Comparison of ENCODE assay signal across 17 cellular contexts in the genomic region with DNA sequence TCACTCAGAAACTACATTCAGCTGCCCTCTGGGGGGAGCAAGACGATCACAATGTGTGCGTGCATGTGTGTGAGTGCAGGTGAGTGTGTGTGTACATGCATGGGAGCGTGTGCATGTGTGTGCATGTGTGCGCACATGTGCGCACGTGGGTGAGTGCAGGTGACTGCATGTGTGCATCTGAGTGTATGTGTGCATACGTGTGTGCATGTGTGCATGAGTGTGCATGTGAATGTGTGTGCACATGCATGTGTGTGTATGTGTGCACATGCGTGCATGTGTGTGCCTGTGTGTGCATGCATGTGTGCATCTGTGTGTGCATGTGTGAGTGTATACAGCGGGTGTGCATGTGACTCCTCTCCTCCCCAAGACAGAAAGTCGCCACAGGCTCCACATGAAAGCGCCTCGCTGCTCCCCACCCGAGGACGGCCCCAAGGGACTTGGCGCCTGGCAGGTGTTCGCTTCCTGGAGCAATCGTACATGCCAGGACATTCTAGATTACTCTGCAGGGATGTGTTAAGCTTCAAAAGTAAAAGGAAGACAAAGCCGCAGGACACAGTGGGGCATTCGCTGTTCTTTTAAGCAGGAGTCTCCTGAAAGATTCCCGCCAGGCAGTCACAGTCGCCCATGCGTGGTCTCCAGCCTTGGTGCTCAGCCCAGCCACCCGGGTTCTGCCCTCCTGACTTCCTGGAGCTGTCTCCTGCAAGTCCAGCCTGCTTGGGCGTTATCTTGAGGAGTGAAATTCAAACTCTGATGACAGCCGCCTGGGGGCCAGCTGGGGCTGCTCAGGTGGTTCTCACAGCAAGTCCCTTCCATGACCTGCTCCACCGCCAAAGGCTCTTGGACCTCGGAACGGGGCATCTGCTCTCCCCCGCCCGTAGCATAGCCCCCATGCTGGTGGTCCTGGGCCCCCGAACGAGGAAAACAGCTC. TPM values are rescaled to one million over a fixed set of nuclear protein-coding genes. Genes with fewer than 3 reads are reported as not detected.
A peak's percentile ranks its signal among the peaks of the same experiment; 100 is the strongest.
DNase-seq lines count a peak whose midpoint lies in the region; ATAC-seq, FAIRE-seq and TF ChIP-seq lines count a peak whose summit lies in the region.
"Had no signal": no experiment of that assay in that cellular context is flagged by ENCODE, and none has a peak within 500 bp of the region (broad histone marks: within the 10 kb centered on the region; RNA-seq: fewer than 3 reads in every experiment).

No MANE protein-coding gene starts in this region.

- TF ChIP-seq CTCF in HepG2 (CRISPR knock-in tag; IDR thresholded peaks at IDR 0.05) = peak; percentile 44; the same call in 1 of the 2 replicates
- no peak for TF ChIP-seq CTCF in right lobe of liver (IDR thresholded peaks at IDR 0.05)
- TF ChIP-seq CTCF in GM12878 (IDR thresholded peaks at IDR 0.05 in 2 of 3, conservative IDR thresholded peaks at IDR 0.05 in 1 of 3; ENCODE audit: control insufficient read depth in 2 of 3, extremely low read depth in 1 of 3, insufficient read depth in 1 of 3, low read depth in 3 of 3, low read length in 3 of 3) = no peak
- no peak for TF ChIP-seq CTCF in neural crest cell (conservative IDR thresholded peaks at IDR 0.05)

- no peak overlapping the region for H3K27ac ChIP-seq in HepG2 (ENCODE audit: extremely low read length, insufficient read depth, low read length)
- no peak overlapping the region for H3K27ac ChIP-seq in right lobe of liver
- no peak overlapping the region for H3K27ac ChIP-seq in GM12878 (ENCODE audit: control insufficient read depth, insufficient read depth)

- peak overlapping the region; percentile 19 for H3K27ac Mint-ChIP-seq in neural crest cell (ENCODE audit: unreplicated experiment)
- H3K27ac Mint-ChIP-seq: CD8-positive, alpha-beta memory T cell had no signal

- H3K36me3 ChIP-seq in HepG2 (replicated peaks in 1 of 2; ENCODE audit: control insufficient read depth in 1 of 2, insufficient read depth in 2 of 2, low read length in 2 of 2) (no peaks in the 10 kb centered on the region), right lobe of liver (no peaks in the 10 kb centered on the region), GM12878 (ENCODE audit: control insufficient read depth in 2 of 2, insufficient read depth in 2 of 2, low read length in 1 of 2) (no peaks in the 10 kb centered on the region), HAP-1 (replicated peaks) (no peaks in the 10 kb centered on the region)

- H3K9me3 Mint-ChIP-seq in neural crest cell = no peaks in the 10 kb centered on the region
- H3K9me3 Mint-ChIP-seq: CD8-positive, alpha-beta memory T cell had no signal

- 35% methylated on average over 13 of the region's 32 CpGs for WGBS in HepG2 (ENCODE audit: low lambda C conversion rate)
- 52% methylated on average over 10 of the region's 32 CpGs for WGBS in right lobe of liver (ENCODE audit: insufficient coverage, low coverage, low lambda C conversion rate, missing lambda C conversion rate)
- WGBS in GM12878 (ENCODE audit: insufficient coverage, insufficient replicate concordance, low lambda C conversion rate, missing lambda C conversion rate) = 39% methylated on average over 32 of the region's 32 CpGs

- H3K4me3 Mint-ChIP-seq in neural crest cell = no peak overlapping the region
- H3K4me3 Mint-ChIP-seq: CD8-positive, alpha-beta memory T cell had no signal

- H3K9me3 ChIP-seq in HepG2 (ENCODE audit: low read length) (no peaks in the 10 kb centered on the region), right lobe of liver (no peaks in the 10 kb centered on the region), GM12878 (replicated peaks; ENCODE audit: control insufficient read depth, insufficient read depth, low read length) (no peaks in the 10 kb centered on the region), HAP-1 (no peaks in the 10 kb centered on the region)

- no TSS peak for BruUV-seq in HepG2 (replicated peaks; lab: Mats Ljungman, UMichigan)
- BruUV-seq in GM12878 (replicated peaks; lab: Mats Ljungman, UMichigan) = no TSS peak

- H3K4me1 ChIP-seq in HepG2 (ENCODE audit: insufficient read depth, low read length) = no peaks in the 10 kb centered on the region
- no peaks in the 10 kb centered on the region for H3K4me1 ChIP-seq in right lobe of liver
- no peaks in the 10 kb centered on the region for H3K4me1 ChIP-seq in GM12878 (ENCODE audit: control insufficient read depth, insufficient read depth, low read length)
- no peaks in the 10 kb centered on the region for H3K4me1 ChIP-seq in HAP-1

- SMC1A ChIA-PET in GM12878 (lab: Charles Lee; ENCODE audit: uncharacterized antibody, unreplicated experiment) = no interaction called here

- no peak overlapping the region for H3K4me3 ChIP-seq in HepG2 (replicated peaks in 1 of 3; ENCODE audit: insufficient read depth in 1 of 3, low read depth in 2 of 3, low read length in 3 of 3)
- H3K4me3 ChIP-seq in right lobe of liver = no peak overlapping the region
- no peak overlapping the region for H3K4me3 ChIP-seq in GM12878
- no peak overlapping the region for H3K4me3 ChIP-seq in HAP-1

- H4K20me1 ChIP-seq in HepG2 (ENCODE audit: insufficient read depth, low read length) = no peaks in the 10 kb centered on the region
- H4K20me1 ChIP-seq in GM12878 (ENCODE audit: control insufficient read depth, insufficient read depth) = no peaks in the 10 kb centered on the region

- intact Hi-C loops in HepG2 (cut with micrococcal nuclease; ENCODE audit: unreplicated experiment) = no loop called here
- intact Hi-C loops in right lobe of liver (cut with DNase I) = no loop called here
- intact Hi-C loops in GM12878 (cut with micrococcal nuclease; ENCODE audit: unreplicated experiment) = no loop called here

- no peak overlapping the region for H3K9ac ChIP-seq in HepG2 (ENCODE audit: insufficient read depth, low read depth, low read length)
- H3K9ac ChIP-seq in GM12878 (ENCODE audit: control insufficient read depth, insufficient read depth, low read length) = no peak overlapping the region

- H3K4me2 ChIP-seq in HepG2 (ENCODE audit: low read depth, low read length) (no peak overlapping the region), GM12878 (ENCODE audit: control insufficient read depth, insufficient read depth) (no peak overlapping the region)

- in situ Hi-C loops in HepG2 (cut with HindIII; ENCODE audit: extremely low pct_ligation_motif_present, low pct_unique_long_range_greater_than_20kb) (no loop called here), GM12878 (cut with MboI) (no loop called here), ACHN (cut with HindIII; ENCODE audit: low pct_ligation_motif_present, low pct_unique_long_range_greater_than_20kb, low sequenced_read_pairs) (no loop called here), HAP-1 (cut with MboI; ENCODE audit: low sequenced_read_pairs) (no loop called here)

- DNase-seq in HepG2 (ENCODE audit: low spot score) (no peak), right lobe of liver (no peak), GM12878 (ENCODE audit: low read depth, low spot score) (no peak), neural crest cell (ENCODE audit: low read depth, low spot score) (no peak), ACHN (no peak), MV-4-11 (lab: John Stamatoyannopoulos, UW) (no peak), HAP-1 (ENCODE audit: low spot score in 2 of 2) (no peak)
- DNase-seq in activated CD4-positive, CD25-positive, alpha-beta regulatory T cell treated with anti-CD3 and anti-CD28 coated beads, Interleukin-2, amount 50 U/mL, for 72 hours = no peak
- DNase-seq: 8988T; CD8-positive, alpha-beta memory T cell; H7; NCI-H1417; NCI-H2029; NCI-H510A treated with DMSO at 0.1 percent for 48 hours had no signal

- ATAC-seq in HepG2 (no peak), right lobe of liver (no peak), GM12878 (no peak)

- FAIRE-seq in HepG2 (lab: Jason Lieb, UNC) (no peak), GM12878 (lab: Jason Lieb, UNC) (no peak)
- FAIRE-seq: GM19239 had no signal

- POLR2A ChIA-PET in HepG2 (lab: Yijun Ruan, JAX) (no interaction called here), GM12878 (lab: Charles Lee) (no interaction called here)

- TF ChIP-seq RAD21 in HepG2 (CRISPR knock-in tag; IDR thresholded peaks at IDR 0.05) (no peak), GM12878 (IDR thresholded peaks at IDR 0.05; ENCODE audit: insufficient read depth, low read depth, low read length) (no peak)

- peaks cover 28 to 89% of the 10 kb centered on the region in 2 experiments; a peak in 4 of 5 replicates for H3K27me3 ChIP-seq in HepG2 (ENCODE audit: control insufficient read depth in 1 of 2, insufficient read depth in 2 of 2, low read length in 2 of 2)
- H3K27me3 ChIP-seq in right lobe of liver = no peaks in the 10 kb centered on the region
- no peaks in the 10 kb centered on the region for H3K27me3 ChIP-seq in GM12878 (replicated peaks in 1 of 2; ENCODE audit: control insufficient read depth in 2 of 2, insufficient read depth in 2 of 2, low read length in 1 of 2)
- peaks cover 4% of the 10 kb centered on the region; the same call in 1 of the 2 replicates for H3K27me3 ChIP-seq in HAP-1 (ENCODE audit: low read depth)

- H3K4me1 Mint-ChIP-seq in neural crest cell = peaks cover 3% of the 10 kb centered on the region
- H3K4me1 Mint-ChIP-seq: CD8-positive, alpha-beta memory T cell had no signal

- TF ChIP-seq EP300 in HepG2 (IDR thresholded peaks at IDR 0.05; ENCODE audit: low read depth in 2 of 2, low read length in 2 of 2) (no peak), HepG2 (CRISPR knock-in tag; IDR thresholded peaks at IDR 0.05; ENCODE audit: borderline replicate concordance) (no peak), GM12878 (IDR thresholded peaks at IDR 0.05; ENCODE audit: borderline replicate concordance in 1 of 2, control insufficient read depth in 1 of 2, low read depth in 2 of 2, low read length in 2 of 2) (no peak)

- TF ChIP-seq POLR2A in HepG2 (IDR thresholded peaks at IDR 0.05; ENCODE audit: insufficient read depth in 1 of 2, low read depth in 2 of 2, low read length in 2 of 2) = no peak
- TF ChIP-seq POLR2A in right lobe of liver (IDR thresholded peaks at IDR 0.05) = no peak
- no peak for TF ChIP-seq POLR2A in GM12878 (IDR thresholded peaks at IDR 0.05; ENCODE audit: low read depth, low read length)

- no peaks in the 10 kb centered on the region for H3K27me3 Mint-ChIP-seq in neural crest cell (ENCODE audit: low read depth)

- no peaks in the 10 kb centered on the region for H3K36me3 Mint-ChIP-seq in neural crest cell (ENCODE audit: low read depth)
- H3K36me3 Mint-ChIP-seq: CD8-positive, alpha-beta memory T cell had no signal

- RAD21 ChIA-PET in GM12878 (lab: Charles Lee; ENCODE audit: unreplicated experiment) = no interaction called here

- H2AFZ ChIP-seq in HepG2 (ENCODE audit: low read length) (no peak overlapping the region), GM12878 (ENCODE audit: control insufficient read depth, low read depth, low read length) (no peak overlapping the region)

- CTCF ChIA-PET in HepG2 (lab: Yijun Ruan, JAX; ENCODE audit: low intra/inter-chr PET ratio, low total read pairs) = no interaction called here
- CTCF ChIA-PET in GM12878 (lab: Yijun Ruan, JAX) = interaction anchor here (0.6 kb wide), 1 partner anchor 35 kb away, joined by 3 read pairs; no protein-coding TSS in a partner anchor

- no peaks in the 10 kb centered on the region for H3K79me2 ChIP-seq in HepG2 (ENCODE audit: insufficient read depth, low read length)
- H3K79me2 ChIP-seq in GM12878 (ENCODE audit: control insufficient read depth, insufficient read depth, low read length) = no peaks in the 10 kb centered on the region

RNA-seq across cellular contexts. Expression of a gene that starts 41.9 kb away (rescaled TPM):
- not detected in 2 replicates for total RNA-seq in HepG2 (2016; rRNA removed; fragmentation: Illumina TruSeq; extraction: Trizol)
- not detected in 2 replicates for total RNA-seq in HepG2 (2016; cell fraction: cytosol; rRNA removed; fragmentation: Illumina TruSeq; extraction: Trizol; ENCODE audit: low read depth)
- total RNA-seq in HepG2 (2016; cell fraction: insoluble cytoplasmic fraction; rRNA removed; fragmentation: Illumina TruSeq; extraction: Trizol) = not detected in 2 replicates
- not detected in 2 replicates for total RNA-seq in HepG2 (2016; cell fraction: membrane; rRNA removed; fragmentation: Illumina TruSeq; extraction: Trizol)
- total RNA-seq in HepG2 (2016; cell fraction: nucleus; rRNA removed; fragmentation: Illumina TruSeq; extraction: Trizol) = not detected in 2 replicates
- not detected in 2 replicates for polyA plus RNA-seq in HepG2 (2011; rRNA removed)
- polyA plus RNA-seq in HepG2 (2011; cell fraction: cytosol; rRNA removed) = not detected in 2 replicates
- polyA plus RNA-seq in HepG2 (2011; cell fraction: nucleus; rRNA removed) = not detected in 2 replicates
- polyA plus RNA-seq in HepG2 (2012) = not detected in 2 replicates
- not detected in 2 replicates for polyA plus RNA-seq in HepG2 (2016; cell fraction: cytosol; fragmentation: Illumina TruSeq; extraction: Trizol; ENCODE audit: low read depth)
- polyA plus RNA-seq in HepG2 (2016; cell fraction: insoluble cytoplasmic fraction; fragmentation: Illumina TruSeq; extraction: Trizol; ENCODE audit: low read depth) = not detected in 2 replicates
- not detected in 2 replicates for polyA plus RNA-seq in HepG2 (2016; cell fraction: membrane; fragmentation: Illumina TruSeq; extraction: Trizol; ENCODE audit: low read depth)
- not detected in 2 replicates for polyA plus RNA-seq in HepG2 (2016; cell fraction: nucleus; fragmentation: Illumina TruSeq; extraction: Trizol; ENCODE audit: insufficient read depth, low read depth)
- not detected in 2 replicates for polyA minus RNA-seq in HepG2 (2011; rRNA and poly(A)+ RNA removed; ENCODE audit: low replicate concordance)
- not detected in 2 replicates for polyA minus RNA-seq in HepG2 (2011; cell fraction: cytosol; rRNA and poly(A)+ RNA removed)
- not detected in 2 replicates for polyA minus RNA-seq in HepG2 (2011; cell fraction: nucleus; rRNA and poly(A)+ RNA removed)
- total RNA-seq in right lobe of liver = under 1 TPM in 5 of 6 experiments, not detected in 1; 0.10 to 0.46 (median 0.16) TPM
- total RNA-seq in GM12878 (2013; cell fraction: nucleolus; rRNA removed) = not detected in 2 replicates
- not detected in 2 replicates for total RNA-seq in GM12878 (2014; rRNA removed)
- not detected in 2 replicates for total RNA-seq in GM12878 (2014; rRNA removed; fragmentation: Illumina TruSeq; extraction: Trizol)
- total RNA-seq in GM12878 (2021) = not detected in 2 replicates
- not detected for polyA plus RNA-seq in GM12878 (2011; ENCODE audit: low read depth)
- polyA plus RNA-seq in GM12878 (2011; rRNA removed) = not detected in 2 replicates
- polyA plus RNA-seq in GM12878 (2011; cell fraction: cytosol; rRNA removed) = not detected in 2 replicates
- not detected in 2 replicates for polyA plus RNA-seq in GM12878 (2011; cell fraction: nucleus; rRNA removed)
- not detected in 2 replicates for polyA plus RNA-seq in GM12878 (2012)
- polyA plus RNA-seq in GM12878 (2014; fragmentation: Illumina TruSeq; extraction: Trizol) = not detected in 2 replicates
- not detected for polyA plus RNA-seq in GM12878 (2014; fragmentation: Nextera tagmentation; extraction: Ambion mirVana)
- not detected in 2 replicates for polyA plus RNA-seq in GM12878 (2014; rRNA removed)
- polyA plus RNA-seq in GM12878 (2016; fragmentation: Nextera tagmentation; extraction: Ambion mirVana) = not detected
- polyA minus RNA-seq in GM12878 (2011; rRNA and poly(A)+ RNA removed) = not detected in 2 replicates
- polyA minus RNA-seq in GM12878 (2011; cell fraction: cytosol; rRNA and poly(A)+ RNA removed) = not detected in 2 replicates
- polyA minus RNA-seq in GM12878 (2011; cell fraction: nucleus; rRNA and poly(A)+ RNA removed) = not detected in 2 replicates
- total RNA-seq in neural crest cell = 0.33 and 0.41 TPM in 2 replicates
- total RNA-seq: CD8-positive, alpha-beta memory T cell; HT-29 had no signal
- polyA plus RNA-seq: BJ; CD8-positive, alpha-beta memory T cell had no signal
